ENCODE assay signal across 8 cellular contexts in genomic region chr22:40347300-40347699, GRCh38. TPM values are rescaled to one million over a fixed set of nuclear protein-coding genes. Genes with fewer than 3 reads are reported as not detected.
DNase-seq lines count a peak whose midpoint lies in the region; ATAC-seq and TF ChIP-seq lines count a peak whose summit lies in the region.

No MANE protein-coding gene starts in this region.

- no peaks in the 10 kb centered on the region for H3K4me1 ChIP-seq in right cardiac atrium (ENCODE audit: control insufficient read depth, insufficient read depth, low read length)

- POLR2A ChIA-PET in activated B cell treated with CpG ODN at 0.5 μM for 24 hours (lab: Charles Lee), result interaction anchor here (0.5 to 3.9 kb wide), 12 partner anchors 11 to 1212 kb away, joined by 3 to 55 read pairs (median 6); partner anchors contain the start of genes ATF4, SGSM3 and TNRC6B

- H3K36me3 ChIP-seq in H7 (replicated peaks; ENCODE audit: control insufficient read depth, insufficient read depth, low read length), result peaks cover 16% of the 10 kb centered on the region

- H3K9me3 ChIP-seq in right cardiac atrium (ENCODE audit: control insufficient read depth, low read length), result no peaks in the 10 kb centered on the region

- H3K4me3 ChIP-seq in H7 (ENCODE audit: insufficient read depth, low read depth, low read length) (peak overlapping the region; percentile 85), right cardiac atrium (ENCODE audit: low read length) (peak overlapping the region; percentile 36), skin epidermis (peak overlapping the region; percentile 57 to 84 (median 80))

- no peak for TF ChIP-seq CTCF in activated B cell treated with CpG ODN at 0.5 μM for 24 hours (IDR thresholded peaks at IDR 0.05)

- H3K4me1 Mint-ChIP-seq in activated B cell treated with CpG ODN at 0.5 μM for 24 hours, result peaks cover 32% of the 10 kb centered on the region

- intact Hi-C loops in activated B cell treated with CpG ODN at 0.5 μM for 24 hours (cut with micrococcal nuclease) (loop anchor here (2.0 to 5.0 kb wide), 2 partner anchors 135 to 170 kb away; partner anchors contain the start of gene TNRC6B), right cardiac atrium (cut with DNase I) (loop anchor here in 2 of 4 donors (5.0 to 10.0 kb wide), 4 partner anchors 172 to 815 kb away; partner anchors contain the start of genes RPS19BP1 (in 1 of the 2) and TNRC6B (in 1 of the 2))

- DNase-seq in H7 (no peak), activated B cell treated with CpG ODN at 0.5 μM for 24 hours (no peak), right cardiac atrium (no peak), KG1 (lab: John Stamatoyannopoulos, UW) (no peak), D341Med (ENCODE audit: low spot score) (no peak), DMS153 treated with DMSO at 0.1 percent for 48 hours (lab: John Stamatoyannopoulos, UW; ENCODE audit: unreplicated experiment) (no peak)
- no peak for DNase-seq in activated CD4-positive, alpha-beta T cell treated with anti-CD3 and anti-CD28 coated beads, Interleukin-2, amount 50 U/mL, for 4 hours

- peaks cover 44% of the 10 kb centered on the region for H3K36me3 Mint-ChIP-seq in activated B cell treated with CpG ODN at 0.5 μM for 24 hours (ENCODE audit: low read depth)

- 19% methylated on average over 10 of the region's 10 CpGs for WGBS in right cardiac atrium

- H3K27ac Mint-ChIP-seq in activated B cell treated with CpG ODN at 0.5 μM for 24 hours, result peak overlapping the region; percentile 98

- H3K4me3 Mint-ChIP-seq in activated B cell treated with CpG ODN at 0.5 μM for 24 hours, result peak overlapping the region; percentile 98

- ATAC-seq in activated B cell treated with CpG ODN at 0.5 μM for 24 hours (ENCODE audit: low read depth) (no peak), right cardiac atrium (no peak)

- H3K27me3 ChIP-seq in H7 (ENCODE audit: control insufficient read depth, insufficient read depth, low read length), result no peaks in the 10 kb centered on the region
- no peaks in the 10 kb centered on the region for H3K27me3 ChIP-seq in right cardiac atrium (ENCODE audit: control insufficient read depth, insufficient read depth)

- CTCF ChIA-PET in activated B cell treated with CpG ODN at 0.5 μM for 24 hours (lab: Charles Lee), result interaction anchor here (0.9 to 2.0 kb wide), 13 partner anchors 9 to 818 kb away, joined by 3 to 11 read pairs (median 4); no protein-coding TSS in a partner anchor

- H3K27ac ChIP-seq in right cardiac atrium (ENCODE audit: low read length) (peak overlapping the region; percentile 43), skin epidermis (peak overlapping the region in 17 of 21 experiments; percentile 77 to 93 (median 86))

- no peaks in the 10 kb centered on the region for H3K27me3 Mint-ChIP-seq in activated B cell treated with CpG ODN at 0.5 μM for 24 hours

- H3K9me3 Mint-ChIP-seq in activated B cell treated with CpG ODN at 0.5 μM for 24 hours, result no peaks in the 10 kb centered on the region

RNA-seq across cellular contexts. Expression of gene ADSL, which starts 1.0 kb away (rescaled TPM):
- 208 and 251 TPM in 2 replicates for total RNA-seq in H7 (2014; rRNA removed; shearing (Covaris generic))
- total RNA-seq in activated B cell treated with CpG ODN at 0.5 μM for 24 hours (102 and 109 TPM in 2 replicates), right cardiac atrium (10 to 100 TPM; 35.9 to 51.0 (median 39.9) TPM)
- polyA plus RNA-seq in right cardiac atrium, result 31.7 TPM

RNA-seq across cellular contexts. Expression of gene SGSM3, which starts 23.1 kb away (rescaled TPM):
- total RNA-seq in H7 (2014; rRNA removed; shearing (Covaris generic)), result 75.9 and 113 TPM in 2 replicates
- total RNA-seq in activated B cell treated with CpG ODN at 0.5 μM for 24 hours (111 and 123 TPM in 2 replicates), right cardiac atrium (10 to 100 TPM; 40.0 to 51.5 (median 46.6) TPM)
- 56.4 TPM for polyA plus RNA-seq in right cardiac atrium
